18 cellular contexts compared by ENCODE assay signal in the genomic region with DNA sequence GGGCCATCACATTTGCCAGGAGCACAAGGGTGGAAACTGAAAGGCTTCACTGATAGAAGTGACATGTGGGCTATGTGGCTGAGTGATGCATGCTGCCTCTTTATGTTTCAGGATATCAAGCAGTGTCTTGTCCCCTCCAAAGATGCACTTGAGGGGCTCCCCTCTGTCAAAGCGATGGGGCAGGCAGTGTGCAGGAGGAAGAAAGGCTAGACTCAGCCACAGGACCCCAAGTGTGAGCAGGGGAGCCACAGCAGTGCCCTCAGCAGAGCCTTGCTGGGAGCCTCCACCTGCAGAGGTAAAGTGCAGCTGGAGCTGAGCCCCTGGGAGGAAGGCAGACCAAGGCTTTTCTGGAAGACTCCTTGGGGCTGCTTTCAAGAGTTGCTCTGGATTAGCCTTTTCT.
"Had no signal": no experiment of that assay in that cellular context is flagged by ENCODE, and none has a peak within 500 bp of the region (broad histone marks: within the 10 kb centered on the region; RNA-seq: fewer than 3 reads in every experiment).

No MANE protein-coding gene starts in this region.

- H3K4me3 ChIP-seq: ascending aorta, coronary artery, lower lobe of right lung, tibial nerve, uterus had no signal

- DNase-seq: activated CD4-positive, alpha-beta T cell treated with anti-CD3 and anti-CD28 coated beads for 48 hours; activated CD4-positive, CD25-positive, alpha-beta regulatory T cell; activated CD8-positive, alpha-beta memory T cell treated with anti-CD3 and anti-CD28 coated beads, Interleukin-2, amount 50 U/mL, for 4 hours; activated effector memory CD4-positive, alpha-beta T cell treated with Interleukin-2 at 50 U/mL for 16 hours; activated naive CD4-positive, alpha-beta T cell treated with anti-CD3 and anti-CD28 coated beads, Interleukin-2, amount 10 ng/mL, durations not matched to agents 7 days and 5 days; activated T-cell treated with anti-CD3 and anti-CD28 coated beads, Interleukin-2, amount 50 U/mL, for 4 hours; foreskin keratinocyte; hippocampal formation; left cardiac atrium; lower lobe of right lung; retina; stimulated activated naive CD8-positive, alpha-beta T cell treated with anti-CD3 and anti-CD28 coated beads, Interleukin-15, Interleukin-2, amounts not matched to agents 100 U/mL and 50 U/mL, for 24 hours; uterus had no signal

- H3K4me3 Mint-ChIP-seq: activated naive CD4-positive, alpha-beta T cell treated with anti-CD3 and anti-CD28 coated beads, Interleukin-2, amount 10 ng/mL, durations not matched to agents 7 days and 5 days; activated T-cell treated with anti-CD3 and anti-CD28 coated beads, Interleukin-2, amount 50 U/mL, for 4 hours; mesothelial cell of epicardium; nephron had no signal

- H3K27ac Mint-ChIP-seq: activated naive CD4-positive, alpha-beta T cell treated with anti-CD3 and anti-CD28 coated beads, Interleukin-2, amount 10 ng/mL, durations not matched to agents 7 days and 5 days; mesothelial cell of epicardium had no signal

- H3K27ac ChIP-seq: ascending aorta, coronary artery, foreskin keratinocyte, lower lobe of right lung, tibial nerve, uterus had no signal

- H3K9me3 Mint-ChIP-seq: activated naive CD4-positive, alpha-beta T cell treated with anti-CD3 and anti-CD28 coated beads, Interleukin-2, amount 10 ng/mL, durations not matched to agents 7 days and 5 days; activated T-cell treated with anti-CD3 and anti-CD28 coated beads, Interleukin-2, amount 50 U/mL, for 4 hours; mesothelial cell of epicardium; nephron had no signal

- H3K36me3 ChIP-seq: ascending aorta, lower lobe of right lung, tibial nerve, uterus had no signal

- ATAC-seq: activated T-cell treated with anti-CD3 and anti-CD28 coated beads, Interleukin-2, amount 50 U/mL, for 4 hours; foreskin keratinocyte; lower lobe of right lung; stimulated activated naive CD8-positive, alpha-beta T cell treated with anti-CD3 and anti-CD28 coated beads, Interleukin-15, Interleukin-2, amounts not matched to agents 100 U/mL and 50 U/mL, for 24 hours had no signal

- H3K9me3 ChIP-seq: ascending aorta, lower lobe of right lung, tibial nerve, uterus had no signal

- H3K4me1 ChIP-seq: ascending aorta, lower lobe of right lung, uterus had no signal

- H3K36me3 Mint-ChIP-seq: activated naive CD4-positive, alpha-beta T cell treated with anti-CD3 and anti-CD28 coated beads, Interleukin-2, amount 10 ng/mL, durations not matched to agents 7 days and 5 days; mesothelial cell of epicardium had no signal

- H3K27me3 ChIP-seq: ascending aorta, foreskin keratinocyte, tibial nerve, uterus had no signal
